ENCODE assay signal across 7 cellular contexts in genomic region chr6:26087284-26088115, GRCh38. TPM values are rescaled to one million over a fixed set of nuclear protein-coding genes. Genes with fewer than 3 reads are reported as not detected.
DNase-seq lines count a peak whose midpoint lies in the region; ATAC-seq, FAIRE-seq and TF ChIP-seq lines count a peak whose summit lies in the region.

HFE (plus strand) TSS chr6:26087429; CDS start chr6:26087441, 12 bp downstream.

- no peaks in the 10 kb centered on the region for H3K79me2 ChIP-seq in OCI-LY7 (ENCODE audit: insufficient read depth, low read depth, low read length)

- DNase-seq in GM18507 (ENCODE audit: extremely low spot score, insufficient read length, low read depth): no peak
- peak; percentile 31 for DNase-seq in OCI-LY7 (ENCODE audit: low spot score)
- DNase-seq in adrenal gland: peak; percentile 62 to 76 (median 66)
- peak; percentile 71 for DNase-seq in left cardiac atrium
- DNase-seq in pancreas: peak in 5 of 6 donors; percentile 30 to 75 (median 40)

- no peak within 1 kb of the TSS for H3K27ac ChIP-seq in OCI-LY7 (ENCODE audit: low read depth, low read length, poor library complexity, severe bottlenecking)
- peak within 1 kb of the TSS; percentile 80 to 97 (median 92) for H3K27ac ChIP-seq in adrenal gland
- H3K27ac ChIP-seq in pancreas: peak within 1 kb of the TSS; percentile 59 to 81 (median 70)

- peak within 1 kb of the TSS; percentile 97 for H3K4me2 ChIP-seq in OCI-LY7 (ENCODE audit: low read length)

- ATAC-seq in left cardiac atrium (peak; percentile 79 to 83), pancreas (peak; percentile 66 to 83 (median 82)), GM18858 (IDR thresholded peaks at IDR 0.05; ENCODE audit: unreplicated experiment) (no peak), HG02610 (IDR thresholded peaks at IDR 0.05; ENCODE audit: unreplicated experiment) (no peak)

- H3K9me3 ChIP-seq in OCI-LY7 (ENCODE audit: low read length): no peaks in the 10 kb centered on the region
- H3K9me3 ChIP-seq in adrenal gland (replicated peaks in 1 of 3): no peaks in the 10 kb centered on the region
- H3K9me3 ChIP-seq in pancreas: no peaks in the 10 kb centered on the region

- H3K36me3 ChIP-seq in OCI-LY7 (ENCODE audit: insufficient read depth, low read length): no peaks in the 10 kb centered on the region
- H3K36me3 ChIP-seq in adrenal gland (replicated peaks in 1 of 2): no peaks in the 10 kb centered on the region
- no peaks in the 10 kb centered on the region for H3K36me3 ChIP-seq in pancreas

- H3K4me1 ChIP-seq in OCI-LY7 (ENCODE audit: insufficient read depth, low read length, poor library complexity, severe bottlenecking) (peaks cover 24% of the 10 kb centered on the region), adrenal gland (replicated peaks in 1 of 2) (peaks cover 11 to 14% of the 10 kb centered on the region in 2 donors), pancreas (peaks cover 0 to 5% (median 4%) of the 10 kb centered on the region in 3 donors)

- H3K9me2 ChIP-seq in OCI-LY7 (ENCODE audit: insufficient read depth, low read length): no peaks in the 10 kb centered on the region

- peak within 1 kb of the TSS; percentile 93 for H2AFZ ChIP-seq in OCI-LY7 (ENCODE audit: low read length)

- TF ChIP-seq POLR2A in adrenal gland (IDR thresholded peaks at IDR 0.05): peak in 1 of 2 donors; percentile 76

- 0 to 4% (median 2%) methylated on average over 34 to 41 of the region's 41 CpGs for WGBS in adrenal gland, 4 donors
- WGBS in pancreas, 2 donors: 1% methylated on average over 41 of the region's 41 CpGs

- peak within 1 kb of the TSS; percentile 69 for H3K4me3 ChIP-seq in OCI-LY7 (ENCODE audit: low read depth, low read length, poor library complexity, severe bottlenecking)
- peak within 1 kb of the TSS in 3 of 4 donors; percentile 59 to 89 (median 82) for H3K4me3 ChIP-seq in adrenal gland
- H3K4me3 ChIP-seq in pancreas: peak within 1 kb of the TSS; percentile 26 to 61 (median 55)

- TF ChIP-seq CTCF in OCI-LY7 (conservative IDR thresholded peaks at IDR 0.05; ENCODE audit: low read length) (0 out of 2 replicates have a peak, but pooled peaks have one; percentile 10), adrenal gland (IDR thresholded peaks at IDR 0.05) (peak in 2 of 6 experiments; percentile 13 to 22), pancreas (IDR thresholded peaks at IDR 0.05) (no peak)

- no TSS peak for BruUV-seq in OCI-LY7 (replicated peaks; lab: Mats Ljungman, UMichigan)

- CTCF ChIA-PET in OCI-LY7 (lab: Charles Lee; ENCODE audit: unreplicated experiment): interaction anchor here (1.3 kb wide), 1 partner anchor 24 kb away, joined by 6 read pairs; no protein-coding TSS in a partner anchor

- POLR2A ChIA-PET in OCI-LY7 (lab: Charles Lee): interaction anchor here (0.5 to 2.0 kb wide), 6 partner anchors 11 to 89 kb away, joined by 3 to 6 read pairs (median 4); no protein-coding TSS in a partner anchor

- no peaks in the 10 kb centered on the region for H3K27me3 ChIP-seq in adrenal gland
- no peaks in the 10 kb centered on the region for H3K27me3 ChIP-seq in pancreas

- peak; percentile 63 for FAIRE-seq in GM18507 (lab: Jason Lieb, UNC)
- no peak for FAIRE-seq in pancreas (lab: Jason Lieb, UNC)

- intact Hi-C loops in OCI-LY7 (cut with micrococcal nuclease; ENCODE audit: unreplicated experiment) (no loop called here), adrenal gland (cut with DNase I) (no loop called here), left cardiac atrium (cut with DNase I) (no loop called here), pancreas (cut with DNase I) (no loop called here)

- no peaks in the 10 kb centered on the region for H4K20me1 ChIP-seq in OCI-LY7 (ENCODE audit: insufficient read depth, low read length)

RNA-seq across cellular contexts. Expression of gene HFE, which starts in this region (rescaled TPM):
- 0.18 and 0.69 TPM in 2 replicates for total RNA-seq in OCI-LY7 (2014; rRNA removed; shearing (Covaris generic))
- total RNA-seq in OCI-LY7 (2022) (0.57 and 0.72 TPM in 2 replicates), adrenal gland (10 to 100 TPM; 12.9 to 32.1 (median 23.6) TPM), left cardiac atrium (1 to 10 TPM; 6.0 to 8.8 TPM), pancreas (10 to 100 TPM in 1 of 6 donors, 1 to 10 TPM in 5; 3.1 to 10.2 (median 3.8) TPM)
- polyA plus RNA-seq in adrenal gland (10 to 100 TPM in 1 of 3 donors, 1 to 10 TPM in 2; 6.2 to 15.9 (median 6.4) TPM), pancreas (1 to 10 TPM; 3.4 to 3.9 TPM)

Comparison
In these comparisons a context has a peak if more than half of its experiments do, and no peak if none do; other contexts are left out.
1. Peak in DNase-seq, H3K4me3 ChIP-seq and H3K4me2 ChIP-seq in OCI-LY7; RNA of the gene not detected or under 1 TPM.
2. ATAC-seq: peak in left cardiac atrium (2 of 2) and pancreas (4 of 4); none in GM18858 (single experiment) and HG02610 (single experiment).
3. Peak in every context shown above with its lines, with median percentiles within 50 percentile points of each other: H3K4me3 ChIP-seq.